Comparison of ENCODE assay signal across 27 cellular contexts in the genomic region with DNA sequence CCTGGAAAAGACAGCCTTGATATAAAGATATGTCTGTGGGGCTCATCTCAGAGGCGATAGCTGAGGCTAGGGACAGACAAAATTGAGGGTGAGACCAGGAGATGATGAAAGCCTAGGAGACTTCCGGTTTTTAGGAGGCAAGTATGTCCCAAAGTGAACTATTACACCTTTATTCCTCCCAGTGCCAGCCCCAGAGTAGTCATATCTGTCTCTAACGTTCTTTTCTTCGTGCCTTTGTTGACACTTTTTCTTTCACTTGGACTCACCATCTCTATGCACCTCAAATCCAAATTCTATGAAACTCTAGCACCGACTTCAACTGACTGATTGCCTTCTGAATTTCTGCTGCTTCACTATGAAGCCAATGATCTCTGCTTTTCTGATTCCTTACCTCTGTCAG.
DNase-seq lines count a peak whose midpoint lies in the region; ATAC-seq, FAIRE-seq and TF ChIP-seq lines count a peak whose summit lies in the region.
"Had no signal": no experiment of that assay in that cellular context is flagged by ENCODE, and none has a peak within 500 bp of the region (broad histone marks: within the 10 kb centered on the region; RNA-seq: fewer than 3 reads in every experiment).

No MANE protein-coding gene starts in this region.

- CTCF ChIA-PET in activated CD8-positive, alpha-beta memory T cell treated with anti-CD3 and anti-CD28 coated beads, Interleukin-2, amount 10 ng/mL, durations not matched to agents 7 days and 5 days (lab: Charles Lee): interaction anchor here (1.2 to 15.7 kb wide), 4 partner anchors 12 to 95 kb away, joined by 6 to 178 read pairs (median 8); a partner anchor contains a TSS
- CTCF ChIA-PET in activated CD4-positive, alpha-beta memory T cell treated with anti-CD3 and anti-CD28 coated beads for 36 hours (lab: Charles Lee): interaction anchor here (3.9 kb wide), 1 partner anchor 10 kb away, joined by 13 read pairs; no protein-coding TSS in a partner anchor
- CTCF ChIA-PET in H1 (lab: Charles Lee; ENCODE audit: partially characterized antibody) (interaction anchor here (0.9 to 1.3 kb wide), 4 partner anchors 10 to 41 kb away, joined by 3 to 6 read pairs (median 4); no protein-coding TSS in a partner anchor), MCF 10A (lab: Yijun Ruan, JAX) (interaction anchor here (0.6 to 4.5 kb wide), 6 partner anchors 14 to 221 kb away, joined by 3 to 19 read pairs (median 3); a partner anchor contains a TSS)

- no peak overlapping the region for H2BK20ac ChIP-seq in H1 (ENCODE audit: low read length)

- H3K27ac Mint-ChIP-seq in activated CD8-positive, alpha-beta memory T cell treated with anti-CD3 and anti-CD28 coated beads, Interleukin-2, amount 10 ng/mL, durations not matched to agents 7 days and 5 days: peak overlapping the region; percentile 62
- peak overlapping the region; percentile 83 for H3K27ac Mint-ChIP-seq in activated CD4-positive, alpha-beta memory T cell treated with anti-CD3 and anti-CD28 coated beads for 36 hours
- H3K27ac Mint-ChIP-seq in MCF 10A (ENCODE audit: low read depth, unreplicated experiment): no peak overlapping the region
- H3K27ac Mint-ChIP-seq: IgD-negative memory B cell had no signal

- H3K27me3 Mint-ChIP-seq in activated CD8-positive, alpha-beta memory T cell treated with anti-CD3 and anti-CD28 coated beads, Interleukin-2, amount 10 ng/mL, durations not matched to agents 7 days and 5 days: no peaks in the 10 kb centered on the region
- no peaks in the 10 kb centered on the region for H3K27me3 Mint-ChIP-seq in activated CD4-positive, alpha-beta memory T cell treated with anti-CD3 and anti-CD28 coated beads for 36 hours
- no peaks in the 10 kb centered on the region for H3K27me3 Mint-ChIP-seq in MCF 10A (ENCODE audit: insufficient read depth, unreplicated experiment)
- H3K27me3 Mint-ChIP-seq: IgD-negative memory B cell had no signal

- TF ChIP-seq EP300 in H1 (IDR thresholded peaks at IDR 0.05; ENCODE audit: borderline replicate concordance in 1 of 2, low read depth in 2 of 2, low read length in 2 of 2) (no peak), esophagus muscularis mucosa (IDR thresholded peaks at IDR 0.05) (no peak)

- no peak for TF ChIP-seq RAD21 in H1 (IDR thresholded peaks at IDR 0.05 in 1 of 2, conservative IDR thresholded peaks at IDR 0.05 in 1 of 2; ENCODE audit: low read depth in 2 of 2, low read length in 2 of 2)

- H2BK5ac ChIP-seq in H1 (ENCODE audit: low read depth, low read length): no peak overlapping the region

- H3K27ac ChIP-seq in H1 (ENCODE audit: low read depth, low read length) (no peak overlapping the region), esophagus muscularis mucosa (replicated peaks in 1 of 4) (no peak overlapping the region)
- H3K27ac ChIP-seq: BLaER1, colonic mucosa, epithelial cell of prostate, skin epidermis, tibial nerve had no signal

- no peaks in the 10 kb centered on the region for H3K4me1 ChIP-seq in H1 (replicated peaks in 1 of 4; ENCODE audit: control insufficient read depth in 3 of 4, insufficient read depth in 4 of 4, low read length in 3 of 4)
- no peaks in the 10 kb centered on the region for H3K4me1 ChIP-seq in esophagus muscularis mucosa
- H3K4me1 ChIP-seq: colonic mucosa, tibial nerve had no signal

- H3K56ac ChIP-seq in H1 (replicated peaks; ENCODE audit: insufficient read length, low read depth, low read length): no peak overlapping the region

- no peaks in the 10 kb centered on the region for H3K79me2 ChIP-seq in H1 (ENCODE audit: control insufficient read depth in 1 of 2, insufficient read depth in 2 of 2, low read length in 2 of 2)

- intact Hi-C loops in activated CD4-positive, alpha-beta memory T cell treated with anti-CD3 and anti-CD28 coated beads for 36 hours (cut with micrococcal nuclease): no loop called here
- intact Hi-C loops in MCF 10A (cut with micrococcal nuclease): no loop called here
- intact Hi-C loops in esophagus muscularis mucosa (cut with DNase I): no loop called here

- H3K27me3 ChIP-seq in H1 (replicated peaks in 1 of 4; ENCODE audit: control insufficient read depth in 3 of 4, extremely low read depth in 1 of 4, insufficient read depth in 3 of 4, low read length in 3 of 4) (no peaks in the 10 kb centered on the region), esophagus muscularis mucosa (no peaks in the 10 kb centered on the region)
- H3K27me3 ChIP-seq: BLaER1, colonic mucosa, tibial nerve had no signal

- no peak overlapping the region for H4K91ac ChIP-seq in H1 (replicated peaks; ENCODE audit: insufficient read length, low read length)

- H3K4me3 ChIP-seq in H1 (ENCODE audit: extremely low read depth in 1 of 4, insufficient read depth in 2 of 4, low read depth in 3 of 4, low read length in 4 of 4) (no peak overlapping the region), esophagus muscularis mucosa (no peak overlapping the region)
- H3K4me3 ChIP-seq: BLaER1, colonic mucosa, skin epidermis, tibial nerve had no signal

- FAIRE-seq in GM18507 (lab: Jason Lieb, UNC): peak; percentile 15
- FAIRE-seq in H1 (lab: Jason Lieb, UNC): no peak
- FAIRE-seq: bronchial epithelial cell, RCC 7860 had no signal

- BruUV-seq in MCF 10A (replicated peaks; lab: Mats Ljungman, UMichigan): no TSS peak

- no peaks in the 10 kb centered on the region for H3K36me3 ChIP-seq in H1 (ENCODE audit: control insufficient read depth in 2 of 4, insufficient read depth in 4 of 4, low read length in 3 of 4)
- H3K36me3 ChIP-seq in esophagus muscularis mucosa: no peaks in the 10 kb centered on the region
- H3K36me3 ChIP-seq: BLaER1, colonic mucosa, tibial nerve had no signal

- no peaks in the 10 kb centered on the region for H3K79me1 ChIP-seq in H1 (ENCODE audit: low read depth, low read length)

- no peaks in the 10 kb centered on the region for H3K9me3 ChIP-seq in H1 (ENCODE audit: insufficient read depth in 2 of 2, low read depth in 1 of 2, low read length in 1 of 2)
- H3K9me3 ChIP-seq in esophagus muscularis mucosa: no peaks in the 10 kb centered on the region
- H3K9me3 ChIP-seq: BLaER1, colonic mucosa, tibial nerve had no signal

- H3K9me3 Mint-ChIP-seq in activated CD8-positive, alpha-beta memory T cell treated with anti-CD3 and anti-CD28 coated beads, Interleukin-2, amount 10 ng/mL, durations not matched to agents 7 days and 5 days (ENCODE audit: low read depth): peaks cover 4% of the 10 kb centered on the region
- H3K9me3 Mint-ChIP-seq in activated CD4-positive, alpha-beta memory T cell treated with anti-CD3 and anti-CD28 coated beads for 36 hours: no peaks in the 10 kb centered on the region
- no peaks in the 10 kb centered on the region for H3K9me3 Mint-ChIP-seq in MCF 10A (ENCODE audit: unreplicated experiment)
- H3K9me3 Mint-ChIP-seq: IgD-negative memory B cell had no signal

- no peak overlapping the region for H2BK15ac ChIP-seq in H1 (ENCODE audit: low read length)

- 0 out of 2 replicates have a peak overlapping the region, but pooled peaks have one; percentile 76 for H2AFZ ChIP-seq in H1 (ENCODE audit: low read length)

- H2AK5ac ChIP-seq in H1 (ENCODE audit: low read depth, low read length): no peak overlapping the region

- WGBS in H1 (ENCODE audit: extremely low coverage in 1 of 2, insufficient coverage in 1 of 2, insufficient read length in 1 of 2, insufficient replicate concordance in 2 of 2, low coverage in 1 of 2, low lambda C conversion rate in 2 of 2, missing lambda C conversion rate in 1 of 2), 2 experiments: 90% methylated on average over 5 of the region's 5 CpGs; no CpG with 5 or more reads in 1 of the 2 experiments
- 79% methylated on average over 5 of the region's 5 CpGs for WGBS in esophagus muscularis mucosa

- no peak overlapping the region for H3K4me3 Mint-ChIP-seq in activated CD8-positive, alpha-beta memory T cell treated with anti-CD3 and anti-CD28 coated beads, Interleukin-2, amount 10 ng/mL, durations not matched to agents 7 days and 5 days
- peak overlapping the region; percentile 14 for H3K4me3 Mint-ChIP-seq in activated CD4-positive, alpha-beta memory T cell treated with anti-CD3 and anti-CD28 coated beads for 36 hours
- no peak overlapping the region for H3K4me3 Mint-ChIP-seq in MCF 10A (ENCODE audit: unreplicated experiment)
- H3K4me3 Mint-ChIP-seq: IgD-negative memory B cell had no signal

- no peak overlapping the region for H3K9ac ChIP-seq in H1 (replicated peaks in 1 of 4; ENCODE audit: extremely low read depth in 1 of 4, low read depth in 3 of 4, low read length in 3 of 4)
- H3K9ac ChIP-seq: BLaER1 had no signal

- H3K4ac ChIP-seq in H1 (replicated peaks; ENCODE audit: insufficient read length, low read depth, low read length): no peak overlapping the region

- POLR2A ChIA-PET in activated CD4-positive, alpha-beta memory T cell treated with anti-CD3 and anti-CD28 coated beads for 36 hours (lab: Charles Lee): interaction anchor here (1.4 kb wide), 1 partner anchor 46 kb away, joined by 8 read pairs; no protein-coding TSS in a partner anchor
- POLR2A ChIA-PET in H1 (lab: Charles Lee; ENCODE audit: partially characterized antibody) (interaction anchor here (1.2 kb wide), 1 partner anchor 9 kb away, joined by 4 read pairs; no protein-coding TSS in a partner anchor), MCF 10A (lab: Yijun Ruan, JAX) (interaction anchor here (0.7 kb wide), 1 partner anchor 707 kb away, joined by 3 read pairs; no protein-coding TSS in a partner anchor)

- H3K4me1 Mint-ChIP-seq in activated CD8-positive, alpha-beta memory T cell treated with anti-CD3 and anti-CD28 coated beads, Interleukin-2, amount 10 ng/mL, durations not matched to agents 7 days and 5 days: peaks cover 56% of the 10 kb centered on the region
- H3K4me1 Mint-ChIP-seq in activated CD4-positive, alpha-beta memory T cell treated with anti-CD3 and anti-CD28 coated beads for 36 hours (ENCODE audit: low read depth): peaks cover 72% of the 10 kb centered on the region
- no peaks in the 10 kb centered on the region for H3K4me1 Mint-ChIP-seq in MCF 10A (ENCODE audit: insufficient read depth, unreplicated experiment)

- no peaks in the 10 kb centered on the region for H4K20me1 ChIP-seq in H1 (replicated peaks in 1 of 2; ENCODE audit: control insufficient read depth in 1 of 2, insufficient read depth in 2 of 2, low read length in 2 of 2)
- H4K20me1 ChIP-seq: BLaER1 had no signal

- H4K5ac ChIP-seq in H1 (ENCODE audit: insufficient read length, low read depth, low read length): no peak overlapping the region

- no peak for TF ChIP-seq POLR2A in H1 (IDR thresholded peaks at IDR 0.05; ENCODE audit: control extremely low read depth in 1 of 2, low read depth in 2 of 2, low read length in 2 of 2)
- TF ChIP-seq POLR2A in esophagus muscularis mucosa (IDR thresholded peaks at IDR 0.05; ENCODE audit: low read depth): no peak

- no peak overlapping the region for H3K14ac ChIP-seq in H1 (ENCODE audit: insufficient read length)

- TF ChIP-seq CTCF in H1 (IDR thresholded peaks at IDR 0.05; ENCODE audit: control extremely low read depth in 1 of 3, insufficient read depth in 1 of 3, low read depth in 1 of 3, low read length in 3 of 3) (no peak), MCF 10A (IDR thresholded peaks at IDR 0.05; ENCODE audit: unreplicated experiment) (no peak), esophagus muscularis mucosa (IDR thresholded peaks at IDR 0.05) (no peak)

- peaks cover 22% of the 10 kb centered on the region for H3K36me3 Mint-ChIP-seq in activated CD8-positive, alpha-beta memory T cell treated with anti-CD3 and anti-CD28 coated beads, Interleukin-2, amount 10 ng/mL, durations not matched to agents 7 days and 5 days
- peaks cover 7% of the 10 kb centered on the region for H3K36me3 Mint-ChIP-seq in activated CD4-positive, alpha-beta memory T cell treated with anti-CD3 and anti-CD28 coated beads for 36 hours
- no peaks in the 10 kb centered on the region for H3K36me3 Mint-ChIP-seq in MCF 10A (ENCODE audit: insufficient read depth, unreplicated experiment)
- H3K36me3 Mint-ChIP-seq: IgD-negative memory B cell had no signal

- no peaks in the 10 kb centered on the region for H3K23me2 ChIP-seq in H1 (ENCODE audit: low read depth, low read length)

- no peak overlapping the region for H3K4me2 ChIP-seq in H1 (ENCODE audit: insufficient read depth in 1 of 2, low read depth in 2 of 2, low read length in 2 of 2)
- H3K4me2 ChIP-seq: BLaER1 had no signal

- no peak for DNase-seq in activated CD8-positive, alpha-beta memory T cell treated with anti-CD3 and anti-CD28 coated beads, Interleukin-2, amount 10 ng/mL, durations not matched to agents 7 days and 5 days
- DNase-seq in activated CD8-positive, alpha-beta memory T cell treated with anti-CD3 and anti-CD28 coated beads, Interleukin-2, amount 50 U/mL, for 48 hours: no peak
- no peak for DNase-seq in GM18507 (ENCODE audit: extremely low spot score, insufficient read length, low read depth)
- DNase-seq in activated CD4-positive, alpha-beta memory T cell treated with anti-CD3 and anti-CD28 coated beads for 36 hours: no peak
- DNase-seq in H1 (ENCODE audit: low read depth in 1 of 2, low spot score in 2 of 2): no peak
- DNase-seq in DMS114 treated with DMSO at 0.1 percent for 48 hours (lab: John Stamatoyannopoulos, UW; ENCODE audit: unreplicated experiment): no peak
- DNase-seq in MCF 10A (ENCODE audit: unreplicated experiment): no peak
- no peak for DNase-seq in esophagus muscularis mucosa (ENCODE audit: extremely low spot score)
- DNase-seq: activated CD4-positive, CD25-positive, alpha-beta regulatory T cell; activated effector memory CD4-positive, alpha-beta T cell treated with Interleukin-2 at 50 U/mL for 16 hours; anterior cingulate cortex; colonic mucosa; effector CD8-positive, alpha-beta T cell; HCEC 1CT; islet precursor cell; left ventricle myocardium superior; NCI-H1417; NCI-H2029 treated with DMSO at 0.1 percent for 48 hours; NCI-H526 treated with DMSO at 0.1 percent for 48 hours; SIG-M5 had no signal

- H3K18ac ChIP-seq in H1 (ENCODE audit: extremely low read depth, low read length): no peak overlapping the region

- no peak overlapping the region for H4K8ac ChIP-seq in H1 (ENCODE audit: extremely low read depth, insufficient read depth, low read length)

- ATAC-seq in activated CD8-positive, alpha-beta memory T cell treated with anti-CD3 and anti-CD28 coated beads, Interleukin-2, amount 10 ng/mL, durations not matched to agents 7 days and 5 days: peak; percentile 41
- ATAC-seq: left ventricle myocardium superior had no signal

- no peak overlapping the region for H2BK12ac ChIP-seq in H1 (ENCODE audit: low read depth, low read length)

- no peak overlapping the region for H2BK120ac ChIP-seq in H1 (replicated peaks; ENCODE audit: low read depth, low read length)

- H3K23ac ChIP-seq in H1 (ENCODE audit: insufficient read length): peak overlapping the region; percentile 15
